9 cellular contexts compared by ENCODE assay signal in the genomic region with DNA sequence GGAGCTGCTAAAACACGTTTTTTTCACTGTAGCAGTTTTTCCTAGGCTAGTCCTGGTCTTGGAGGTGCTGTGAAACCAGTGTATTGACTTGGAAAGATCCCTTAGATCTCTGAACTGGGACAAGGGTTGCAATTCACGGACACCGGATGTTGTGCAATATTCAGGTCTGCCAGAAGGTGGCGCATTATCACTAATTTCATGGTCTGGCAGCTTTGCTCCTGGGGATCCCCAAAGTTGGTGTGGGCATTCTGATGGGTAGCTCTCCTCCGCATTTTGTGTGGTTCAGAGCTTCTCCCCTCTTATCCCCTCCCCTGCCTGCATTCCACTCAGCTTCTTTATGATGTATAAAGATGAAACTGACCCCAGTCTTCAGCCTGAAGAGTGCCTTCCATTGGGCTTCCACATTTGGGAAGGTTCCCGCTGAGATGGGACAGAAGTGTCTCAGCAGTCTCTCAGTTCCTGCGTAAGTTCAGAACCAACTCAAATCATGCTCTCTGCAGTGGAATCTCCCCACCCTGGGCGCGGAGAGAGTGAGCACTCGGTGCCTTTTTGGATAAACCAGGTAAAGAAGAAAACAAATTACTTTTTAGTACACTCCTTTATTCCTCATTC.
A peak's percentile ranks its signal among the peaks of the same experiment; 100 is the strongest.
DNase-seq lines count a peak whose midpoint lies in the region; ATAC-seq, FAIRE-seq and TF ChIP-seq lines count a peak whose summit lies in the region.
"Had no signal": no experiment of that assay in that cellular context is flagged by ENCODE, and none has a peak within 500 bp of the region (broad histone marks: within the 10 kb centered on the region; RNA-seq: fewer than 3 reads in every experiment).

No MANE protein-coding gene starts in this region.

- no peaks in the 10 kb centered on the region for H3K27me3 ChIP-seq in CD8-positive, alpha-beta T cell (ENCODE audit: insufficient read depth, low read length)
- H3K27me3 ChIP-seq in adrenal gland: no peaks in the 10 kb centered on the region
- H3K27me3 ChIP-seq in keratinocyte (ENCODE audit: control insufficient read depth, extremely low read depth, insufficient read depth, low read length): no peaks in the 10 kb centered on the region

- TF ChIP-seq POLR2A in adrenal gland (IDR thresholded peaks at IDR 0.05): no peak

- H3K27me3 Mint-ChIP-seq in CD8-positive, alpha-beta T cell (ENCODE audit: low read depth): no peaks in the 10 kb centered on the region
- no peaks in the 10 kb centered on the region for H3K27me3 Mint-ChIP-seq in stimulated activated naive CD8-positive, alpha-beta T cell treated with anti-CD3 and anti-CD28 coated beads, Interleukin-15, amount 100 ng/mL, for 72 hours

- H3K4me2 ChIP-seq in keratinocyte (ENCODE audit: control insufficient read depth, extremely low read depth, insufficient read depth, low read depth, low read length): no peak overlapping the region

- peak; percentile 91 for FAIRE-seq in GM18507 (lab: Jason Lieb, UNC)
- FAIRE-seq in keratinocyte (lab: Jason Lieb, UNC): no peak
- FAIRE-seq: TTC549 had no signal

- dilution Hi-C loops in keratinocyte (cut with MboI; ENCODE audit: extremely low pct_ligation_motif_present, low sequenced_read_pairs): no loop called here

- POLR2A ChIA-PET in CD8-positive, alpha-beta T cell (lab: Charles Lee): no interaction called here

- no peaks in the 10 kb centered on the region for H3K4me1 ChIP-seq in CD8-positive, alpha-beta T cell (ENCODE audit: insufficient read depth, low read length)
- H3K4me1 ChIP-seq in adrenal gland (replicated peaks in 1 of 2): no peaks in the 10 kb centered on the region
- H3K4me1 ChIP-seq in keratinocyte (ENCODE audit: control insufficient read depth, extremely low read depth, insufficient read depth, low read length): no peaks in the 10 kb centered on the region

- no peak for ATAC-seq in CD8-positive, alpha-beta T cell
- peak; percentile 82 for ATAC-seq in HG03159 (IDR thresholded peaks at IDR 0.05; ENCODE audit: unreplicated experiment)
- no peak for ATAC-seq in stimulated activated naive CD8-positive, alpha-beta T cell treated with anti-CD3 and anti-CD28 coated beads, Interleukin-15, amount 100 ng/mL, for 72 hours

- no peak overlapping the region for H3K27ac Mint-ChIP-seq in CD8-positive, alpha-beta T cell
- no peak overlapping the region for H3K27ac Mint-ChIP-seq in stimulated activated naive CD8-positive, alpha-beta T cell treated with anti-CD3 and anti-CD28 coated beads, Interleukin-15, amount 100 ng/mL, for 72 hours

- no peaks in the 10 kb centered on the region for H4K20me1 ChIP-seq in keratinocyte (ENCODE audit: control insufficient read depth, extremely low read depth, insufficient read depth, low read length)

- H3K9me3 ChIP-seq in CD8-positive, alpha-beta T cell (ENCODE audit: low read length): no peaks in the 10 kb centered on the region
- H3K9me3 ChIP-seq in adrenal gland (replicated peaks in 1 of 3) (no peaks in the 10 kb centered on the region), keratinocyte (ENCODE audit: control insufficient read depth, low read depth, low read length) (no peaks in the 10 kb centered on the region)

- no peak overlapping the region for H3K9ac ChIP-seq in keratinocyte (ENCODE audit: control insufficient read depth, extremely low read depth, insufficient read depth, low read length)

- H3K4me1 Mint-ChIP-seq in CD8-positive, alpha-beta T cell (ENCODE audit: low read depth): no peaks in the 10 kb centered on the region
- no peaks in the 10 kb centered on the region for H3K4me1 Mint-ChIP-seq in stimulated activated naive CD8-positive, alpha-beta T cell treated with anti-CD3 and anti-CD28 coated beads, Interleukin-15, amount 100 ng/mL, for 72 hours

- H3K36me3 ChIP-seq in CD8-positive, alpha-beta T cell (ENCODE audit: insufficient read depth, low read length): no peaks in the 10 kb centered on the region
- no peaks in the 10 kb centered on the region for H3K36me3 ChIP-seq in adrenal gland (replicated peaks in 1 of 2)
- no peaks in the 10 kb centered on the region for H3K36me3 ChIP-seq in keratinocyte (ENCODE audit: control insufficient read depth in 2 of 2, extremely low read depth in 1 of 2, insufficient read depth in 2 of 2, low read length in 2 of 2)

- intact Hi-C loops in CD8-positive, alpha-beta T cell (cut with DNase I, micrococcal nuclease): no loop called here
- intact Hi-C loops in adrenal gland (cut with DNase I): loop anchor here in 1 of 2 donors (2.0 kb wide), 1 partner anchor 118 kb away; no protein-coding TSS in a partner anchor

- no peaks in the 10 kb centered on the region for H3K79me2 ChIP-seq in keratinocyte (ENCODE audit: control insufficient read depth, insufficient read depth, low read length)

- H3K36me3 Mint-ChIP-seq in CD8-positive, alpha-beta T cell: no peaks in the 10 kb centered on the region

- no peaks in the 10 kb centered on the region for H3K9me1 ChIP-seq in keratinocyte (ENCODE audit: control insufficient read depth, extremely low read depth, insufficient read depth, low read length)

- H3K4me3 Mint-ChIP-seq in CD8-positive, alpha-beta T cell: no peak overlapping the region
- no peak overlapping the region for H3K4me3 Mint-ChIP-seq in stimulated activated naive CD8-positive, alpha-beta T cell treated with anti-CD3 and anti-CD28 coated beads, Interleukin-15, amount 100 ng/mL, for 72 hours

- peak; percentile 32 for TF ChIP-seq CTCF in CD8-positive, alpha-beta T cell (IDR thresholded peaks at IDR 0.05)
- TF ChIP-seq CTCF in adrenal gland (IDR thresholded peaks at IDR 0.05) (peak; percentile 39 to 66 (median 62)), keratinocyte (optimal IDR thresholded peaks at IDR 0.05 in 1 of 3, IDR thresholded peaks at IDR 0.05 in 1 of 3, conservative IDR thresholded peaks at IDR 0.05 in 1 of 3; ENCODE audit: extremely low read depth in 1 of 3, insufficient read depth in 2 of 3, low read length in 3 of 3) (peak; percentile 56 to 74 (median 57))

- CTCF ChIA-PET in CD8-positive, alpha-beta T cell (lab: Charles Lee): interaction anchor here (1.2 kb wide), 1 partner anchor 9 kb away, joined by 3 read pairs; no protein-coding TSS in a partner anchor

- H3K27ac ChIP-seq in CD8-positive, alpha-beta T cell (ENCODE audit: low read depth, low read length): no peak overlapping the region
- no peak overlapping the region for H3K27ac ChIP-seq in adrenal gland
- H3K27ac ChIP-seq in keratinocyte (ENCODE audit: control insufficient read depth, insufficient read depth, low read length): no peak overlapping the region

- H3K4me3 ChIP-seq in CD8-positive, alpha-beta T cell (ENCODE audit: low read depth, low read length): no peak overlapping the region
- no peak overlapping the region for H3K4me3 ChIP-seq in adrenal gland
- no peak overlapping the region for H3K4me3 ChIP-seq in keratinocyte (ENCODE audit: control insufficient read depth in 2 of 3, extremely low read depth in 1 of 3, insufficient read depth in 2 of 3, low read depth in 1 of 3, low read length in 3 of 3)

- H2AFZ ChIP-seq in keratinocyte (ENCODE audit: control insufficient read depth, low read length): no peak overlapping the region

- H3K9me3 Mint-ChIP-seq in CD8-positive, alpha-beta T cell: peaks cover 3% of the 10 kb centered on the region
- no peaks in the 10 kb centered on the region for H3K9me3 Mint-ChIP-seq in stimulated activated naive CD8-positive, alpha-beta T cell treated with anti-CD3 and anti-CD28 coated beads, Interleukin-15, amount 100 ng/mL, for 72 hours

- peak in 1 of 7 experiments; percentile 4 for DNase-seq in CD8-positive, alpha-beta T cell
- DNase-seq in GM18507 (ENCODE audit: extremely low spot score, insufficient read length, low read depth): peak; percentile 29
- peak; percentile 8 for DNase-seq in NCI-H460 (ENCODE audit: extremely low read depth, low read depth)
- peak; percentile 16 to 83 (median 47) for DNase-seq in adrenal gland
- no peak for DNase-seq in keratinocyte (ENCODE audit: low read depth, low spot score)
- DNase-seq in stimulated activated naive CD8-positive, alpha-beta T cell treated with anti-CD3 and anti-CD28 coated beads, Interleukin-15, amount 100 ng/mL, for 72 hours: peak; percentile 35 to 50
- no peak for DNase-seq in amniotic stem cell (lab: John Stamatoyannopoulos, UW)

- WGBS in adrenal gland, 4 donors: 40 to 50% (median 41%) methylated on average over 9 to 10 of the region's 10 CpGs

Comparison
In these comparisons a context has a peak if more than half of its experiments do, and no peak if none do; other contexts are left out.
1. DNase-seq: peak in GM18507 (single experiment), NCI-H460 (single experiment), adrenal gland (7 of 7) and stimulated activated naive CD8-positive, alpha-beta T cell treated with anti-CD3 and anti-CD28 coated beads, Interleukin-15, amount 100 ng/mL, for 72 hours (2 of 2); none in keratinocyte (single experiment) and amniotic stem cell (single experiment).
2. Peak in every context shown above with its lines, with median percentiles within 50 percentile points of each other: CTCF ChIP-seq.